ENCODE assay signal across 17 cellular contexts in the genomic region with DNA sequence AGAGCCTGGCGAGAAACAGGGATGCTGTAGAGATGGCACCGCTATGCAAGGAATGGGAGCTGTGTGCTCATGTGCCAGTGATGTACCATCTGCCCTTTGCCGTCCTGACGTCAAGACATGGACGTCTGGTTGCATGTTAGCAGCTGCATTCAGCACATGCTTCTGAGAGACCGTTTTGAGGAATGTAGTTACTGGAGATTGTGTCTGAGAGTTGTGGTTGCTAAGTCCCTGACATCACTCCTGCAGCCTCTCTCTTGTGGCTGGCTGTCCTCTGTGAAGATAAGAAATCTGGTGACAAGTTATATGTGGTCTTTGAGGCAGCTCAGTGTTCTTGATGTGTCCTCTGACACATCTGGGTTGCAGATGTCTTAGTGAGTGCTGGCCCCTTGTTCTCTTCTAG.
A peak's percentile ranks its signal among the peaks of the same experiment; 100 is the strongest.
DNase-seq lines count a peak whose midpoint lies in the region; ATAC-seq lines count a peak whose summit lies in the region.
"Had no signal": no experiment of that assay in that cellular context is flagged by ENCODE, and none has a peak within 500 bp of the region (broad histone marks: within the 10 kb centered on the region; RNA-seq: fewer than 3 reads in every experiment).

No MANE protein-coding gene starts in this region.

- H3K36me3 Mint-ChIP-seq in T-helper 2 cell treated with Interferon-gamma antibody and Interleukin-4, amounts not matched to agents 5 μg/mL and 100 μg/mL, for 36 hours (ENCODE audit: low read depth), result no peaks in the 10 kb centered on the region
- H3K36me3 Mint-ChIP-seq in naive thymus-derived CD8-positive, alpha-beta T cell, result peaks cover 0 to 38% (median 14%) of the 10 kb centered on the region in 3 donors

- no peak overlapping the region for H3K27ac Mint-ChIP-seq in T-helper 2 cell treated with Interferon-gamma antibody and Interleukin-4, amounts not matched to agents 5 μg/mL and 100 μg/mL, for 36 hours
- H3K27ac Mint-ChIP-seq in naive thymus-derived CD8-positive, alpha-beta T cell, result peak overlapping the region in 9 of 10 donors; percentile 6 to 70 (median 50)
- H3K27ac Mint-ChIP-seq: dendritic cell treated with granulocyte-macrophage colony-stimulating factor and Interleukin-4, amounts not matched to agents 40 ng/mL and 50 ng/mL, for 4 days; T-helper 1 cell treated with Interleukin-12 subunit alpha and Interleukin-12 subunit beta and Interleukin-4 antibody, amounts not matched to agents 30 μg/mL and 1 μg/mL, for 36 hours had no signal

- peak overlapping the region; percentile 2 for H3K27ac ChIP-seq in cingulate gyrus (ENCODE audit: low read depth, low read length)
- H3K27ac ChIP-seq: gastrocnemius medialis had no signal

- H3K27me3 Mint-ChIP-seq in T-helper 2 cell treated with Interferon-gamma antibody and Interleukin-4, amounts not matched to agents 5 μg/mL and 100 μg/mL, for 36 hours (ENCODE audit: low read depth), result no peaks in the 10 kb centered on the region
- no peaks in the 10 kb centered on the region for H3K27me3 Mint-ChIP-seq in naive thymus-derived CD8-positive, alpha-beta T cell
- H3K27me3 Mint-ChIP-seq: dendritic cell treated with granulocyte-macrophage colony-stimulating factor and Interleukin-4, amounts not matched to agents 40 ng/mL and 50 ng/mL, for 4 days had no signal

- POLR2A ChIA-PET in naive thymus-derived CD8-positive, alpha-beta T cell (lab: Charles Lee), result interaction anchor here (1.0 kb wide), 1 partner anchor 31 kb away, joined by 3 read pairs; no protein-coding TSS in a partner anchor

- H3K9me3 Mint-ChIP-seq in T-helper 2 cell treated with Interferon-gamma antibody and Interleukin-4, amounts not matched to agents 5 μg/mL and 100 μg/mL, for 36 hours, result no peaks in the 10 kb centered on the region
- peaks cover 0 to 2% (median 0%) of the 10 kb centered on the region in 9 donors for H3K9me3 Mint-ChIP-seq in naive thymus-derived CD8-positive, alpha-beta T cell
- H3K9me3 Mint-ChIP-seq: dendritic cell treated with granulocyte-macrophage colony-stimulating factor and Interleukin-4, amounts not matched to agents 40 ng/mL and 50 ng/mL, for 4 days; T-helper 1 cell treated with Interleukin-12 subunit alpha and Interleukin-12 subunit beta and Interleukin-4 antibody, amounts not matched to agents 30 μg/mL and 1 μg/mL, for 36 hours had no signal

- H3K4me3 Mint-ChIP-seq in T-helper 2 cell treated with Interferon-gamma antibody and Interleukin-4, amounts not matched to agents 5 μg/mL and 100 μg/mL, for 36 hours, result no peak overlapping the region
- peak overlapping the region in 4 of 10 donors; percentile 7 to 27 (median 20) for H3K4me3 Mint-ChIP-seq in naive thymus-derived CD8-positive, alpha-beta T cell
- H3K4me3 Mint-ChIP-seq: dendritic cell treated with granulocyte-macrophage colony-stimulating factor and Interleukin-4, amounts not matched to agents 40 ng/mL and 50 ng/mL, for 4 days; T-helper 1 cell treated with Interleukin-12 subunit alpha and Interleukin-12 subunit beta and Interleukin-4 antibody, amounts not matched to agents 30 μg/mL and 1 μg/mL, for 36 hours had no signal

- peaks cover 12% of the 10 kb centered on the region for H3K4me1 Mint-ChIP-seq in T-helper 2 cell treated with Interferon-gamma antibody and Interleukin-4, amounts not matched to agents 5 μg/mL and 100 μg/mL, for 36 hours (ENCODE audit: low read depth)
- H3K4me1 Mint-ChIP-seq in naive thymus-derived CD8-positive, alpha-beta T cell, result peaks cover 47 to 94% (median 72%) of the 10 kb centered on the region in 4 donors

- DNase-seq in EH (ENCODE audit: low read depth) (peak; percentile 70), NCI-H774 (lab: John Stamatoyannopoulos, UW) (no peak)
- DNase-seq in T-helper 2 cell treated with Interferon-gamma antibody and Interleukin-4, amounts not matched to agents 5 μg/mL and 100 μg/mL, for 36 hours (ENCODE audit: low spot score), result peak; percentile 31
- DNase-seq in naive thymus-derived CD8-positive, alpha-beta T cell, result peak in 4 of 10 donors; percentile 17 to 36 (median 34)
- DNase-seq: activated naive CD4-positive, alpha-beta T cell treated with anti-CD3 and anti-CD28 coated beads, Interleukin-2, amount 50 U/mL, for 16 hours; gastrocnemius medialis; GDM1; H7; NCI-H1092 treated with DMSO at 0.1 percent for 48 hours; NCI-H345; stimulated activated CD4-positive, alpha-beta T cell treated with anti-CD3 and anti-CD28 coated beads, Interleukin-4, amount 100 ng/mL, for 24 hours had no signal

- ATAC-seq in naive thymus-derived CD8-positive, alpha-beta T cell, result peak; percentile 70 to 85
- ATAC-seq in HG02870 (IDR thresholded peaks at IDR 0.05; ENCODE audit: unreplicated experiment), result no peak
- no peak for ATAC-seq in GM18858 (IDR thresholded peaks at IDR 0.05; ENCODE audit: unreplicated experiment)
- ATAC-seq in HG02885 (IDR thresholded peaks at IDR 0.05; ENCODE audit: poor library complexity, unreplicated experiment), result no peak
- ATAC-seq: gastrocnemius medialis had no signal

Comparison
In these comparisons a context has a peak if more than half of its experiments do, and no peak if none do; other contexts are left out.
1. ATAC-seq: peak in naive thymus-derived CD8-positive, alpha-beta T cell (2 of 2); none in HG02870 (single experiment), GM18858 (single experiment) and HG02885 (single experiment).